12 cellular contexts compared by ENCODE assay signal in the genomic region with DNA sequence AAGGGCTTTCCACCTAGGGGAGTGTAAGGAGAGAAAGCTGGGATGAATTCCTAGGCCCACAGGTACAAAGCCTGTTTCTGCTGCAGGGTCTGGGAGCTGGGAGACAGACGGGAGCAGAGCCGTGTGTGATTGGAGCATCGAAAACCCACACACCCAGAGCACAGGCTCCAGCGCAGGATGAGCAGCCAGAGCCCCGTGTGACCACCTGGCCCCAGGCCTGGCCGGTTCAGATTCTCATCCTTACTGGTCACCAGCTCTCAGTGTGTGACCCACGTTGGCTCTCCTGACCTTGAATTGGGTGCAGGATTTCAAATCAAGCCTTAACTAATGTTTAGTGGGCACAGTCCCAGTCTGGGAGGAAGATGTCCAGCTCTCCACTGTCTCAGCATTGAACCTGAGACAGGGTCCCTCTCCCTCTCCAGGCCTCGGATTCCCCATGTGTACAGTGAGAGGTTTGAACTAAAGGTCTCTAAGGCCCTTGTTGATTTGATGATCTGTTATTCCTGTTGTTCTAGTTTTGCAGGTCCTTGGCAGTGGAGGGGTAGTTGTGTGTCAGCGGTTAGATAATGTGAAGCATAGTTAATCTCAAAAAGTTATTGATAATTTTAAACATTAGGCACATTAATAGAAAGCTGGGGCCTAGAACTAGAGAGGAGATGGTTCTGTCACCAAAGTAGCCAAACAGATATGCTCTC. TPM values are rescaled to one million over a fixed set of nuclear protein-coding genes. Genes with fewer than 3 reads are reported as not detected.
DNase-seq lines count a peak whose midpoint lies in the region; ATAC-seq, FAIRE-seq and TF ChIP-seq lines count a peak whose summit lies in the region.
"Had no signal": no experiment of that assay in that cellular context is flagged by ENCODE, and none has a peak within 500 bp of the region (broad histone marks: within the 10 kb centered on the region; RNA-seq: fewer than 3 reads in every experiment).

No MANE protein-coding gene starts in this region.

- H3K9me3 ChIP-seq in OCI-LY3 (ENCODE audit: insufficient read depth, low read length): no peaks in the 10 kb centered on the region
- peaks cover 0 to 8% (median 2%) of the 10 kb centered on the region in 4 donors for H3K9me3 ChIP-seq in esophagus muscularis mucosa
- H3K9me3 ChIP-seq in small intestine (ENCODE audit: control insufficient read depth, low read depth): no peaks in the 10 kb centered on the region
- no peaks in the 10 kb centered on the region for H3K9me3 ChIP-seq in body of pancreas

- TF ChIP-seq CTCF in OCI-LY3 (IDR thresholded peaks at IDR 0.05; ENCODE audit: low read depth, low read length) (no peak), esophagus muscularis mucosa (IDR thresholded peaks at IDR 0.05) (no peak), body of pancreas (IDR thresholded peaks at IDR 0.05) (no peak)

- peaks cover 35% of the 10 kb centered on the region for H3K79me2 ChIP-seq in OCI-LY3 (ENCODE audit: low read length)

- no peaks in the 10 kb centered on the region for H4K20me1 ChIP-seq in OCI-LY3 (ENCODE audit: insufficient read depth, low read length)

- WGBS in esophagus muscularis mucosa: 54% methylated on average over 5 of the region's 9 CpGs
- 23 to 65% (median 44%) methylated on average over 9 of the region's 9 CpGs for WGBS in small intestine, 3 donors
- WGBS in body of pancreas, 2 donors: 55 to 56% methylated on average over 8 to 9 of the region's 9 CpGs

- TF ChIP-seq EP300 in esophagus muscularis mucosa (IDR thresholded peaks at IDR 0.05): no peak

- no peak overlapping the region for H2AFZ ChIP-seq in OCI-LY3 (ENCODE audit: low read depth, low read length)

- intact Hi-C loops in esophagus muscularis mucosa (cut with DNase I): no loop called here
- intact Hi-C loops in body of pancreas (cut with DNase I): no loop called here

- peaks cover 5% of the 10 kb centered on the region for H3K36me3 ChIP-seq in OCI-LY3 (replicated peaks; ENCODE audit: low read depth, low read length)
- H3K36me3 ChIP-seq in esophagus muscularis mucosa: no peaks in the 10 kb centered on the region
- H3K36me3 ChIP-seq in small intestine (ENCODE audit: control insufficient read depth in 2 of 2, insufficient read depth in 2 of 2, low read length in 2 of 2): no peaks in the 10 kb centered on the region
- H3K36me3 ChIP-seq in body of pancreas (replicated peaks in 1 of 2; ENCODE audit: insufficient read depth in 1 of 2, low read depth in 2 of 2): no peaks in the 10 kb centered on the region

- peaks cover 45% of the 10 kb centered on the region for H3K4me1 ChIP-seq in OCI-LY3 (ENCODE audit: low read length)
- H3K4me1 ChIP-seq in esophagus muscularis mucosa: peaks cover 74 to 86% (median 81%) of the 10 kb centered on the region in 4 donors
- H3K4me1 ChIP-seq in small intestine (ENCODE audit: control insufficient read depth in 2 of 2, insufficient read depth in 1 of 2, low read depth in 1 of 2, low read length in 1 of 2): peaks cover 16 to 19% of the 10 kb centered on the region in 2 donors
- H3K4me1 ChIP-seq in body of pancreas: peaks cover 26% of the 10 kb centered on the region

- H3K9ac ChIP-seq in OCI-LY3 (ENCODE audit: low read length): peak overlapping the region; percentile 20; the same call in 1 of the 2 replicates

- no peaks in the 10 kb centered on the region for H3K27me3 ChIP-seq in OCI-LY3 (ENCODE audit: low read depth, low read length)
- H3K27me3 ChIP-seq in esophagus muscularis mucosa: no peaks in the 10 kb centered on the region
- H3K27me3 ChIP-seq in small intestine (ENCODE audit: control insufficient read depth in 2 of 2, insufficient read depth in 2 of 2, low read length in 2 of 2): no peaks in the 10 kb centered on the region
- no peaks in the 10 kb centered on the region for H3K27me3 ChIP-seq in body of pancreas

- H3K4me3 ChIP-seq in OCI-LY3 (ENCODE audit: low read length) (no peak overlapping the region), esophagus muscularis mucosa (no peak overlapping the region), small intestine (ENCODE audit: low read depth in 1 of 2, low read length in 2 of 2) (no peak overlapping the region), body of pancreas (no peak overlapping the region)
- H3K4me3 ChIP-seq: SK-N-MC had no signal

- DNase-seq in esophagus muscularis mucosa (ENCODE audit: extremely low spot score): no peak
- no peak for DNase-seq in small intestine
- no peak for DNase-seq in nucleus accumbens (lab: John Stamatoyannopoulos, UW)
- no peak for DNase-seq in body of pancreas
- DNase-seq in effector CD8-positive, alpha-beta T cell (lab: John Stamatoyannopoulos, UW): no peak
- DNase-seq: CD8-positive, alpha-beta memory T cell; midbrain; NCI-H82 had no signal

- ATAC-seq in GM19455 (IDR thresholded peaks at IDR 0.05; ENCODE audit: unreplicated experiment) (peak; percentile 3), GM19328 (IDR thresholded peaks at IDR 0.05; ENCODE audit: unreplicated experiment) (no peak), body of pancreas (no peak)

- FAIRE-seq in small intestine (lab: Jason Lieb, UNC): no peak

- H3K4me2 ChIP-seq in OCI-LY3 (ENCODE audit: low read length): peak overlapping the region; percentile 66

- H3K27ac ChIP-seq in OCI-LY3 (ENCODE audit: low read length) (peak overlapping the region; percentile 56), esophagus muscularis mucosa (replicated peaks in 1 of 4) (peak overlapping the region; percentile 81 to 91 (median 90)), small intestine (ENCODE audit: low read depth in 1 of 2, low read length in 1 of 2) (peak overlapping the region; percentile 47 to 68), body of pancreas (peak overlapping the region in 1 of 4 donors; percentile 14)
- H3K27ac ChIP-seq: SK-N-MC had no signal

- TF ChIP-seq POLR2A in esophagus muscularis mucosa (IDR thresholded peaks at IDR 0.05; ENCODE audit: low read depth) (no peak), body of pancreas (IDR thresholded peaks at IDR 0.05) (no peak)

RNA-seq across cellular contexts. Expression of gene PPARGC1B, which starts 50.1 kb away (rescaled TPM):
- total RNA-seq in esophagus muscularis mucosa: 10 to 100 TPM in 2 of 4 donors, 1 to 10 TPM in 2; 5.1 to 14.0 (median 9.7) TPM
- 1 to 10 TPM; 3.0 to 8.9 (median 5.6) TPM for polyA plus RNA-seq in small intestine
- 1 to 10 TPM; 1.3 to 4.6 TPM for total RNA-seq in body of pancreas
